In the genomic region with DNA sequence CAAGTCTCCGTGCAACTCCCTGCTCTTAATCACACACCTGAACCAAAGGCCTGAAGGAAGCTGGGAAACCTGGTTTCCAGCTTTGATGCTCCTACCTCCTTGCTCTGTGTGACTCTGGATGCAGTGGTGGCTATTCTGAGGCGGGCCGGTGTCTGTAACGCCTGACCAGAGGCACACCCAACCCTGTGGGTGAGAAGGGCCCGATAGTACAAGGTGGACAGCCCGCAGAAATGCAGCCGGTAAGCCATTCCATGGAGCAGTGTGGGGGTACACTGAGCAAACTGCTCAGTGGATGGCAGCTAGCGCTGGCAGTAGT, we compare ENCODE assay signal across 9 cellular contexts. TPM values are rescaled to one million over a fixed set of nuclear protein-coding genes. Genes with fewer than 3 reads are reported as not detected.
DNase-seq lines count a peak whose midpoint lies in the region; ATAC-seq and TF ChIP-seq lines count a peak whose summit lies in the region.
"Had no signal": no experiment of that assay in that cellular context is flagged by ENCODE, and none has a peak within 500 bp of the region (broad histone marks: within the 10 kb centered on the region; RNA-seq: fewer than 3 reads in every experiment).

No MANE protein-coding gene starts in this region.

- H3K36me3 ChIP-seq in adipocyte (ENCODE audit: control insufficient read depth, insufficient read depth, low read length, severe bottlenecking) (no peaks in the 10 kb centered on the region), right lobe of liver (no peaks in the 10 kb centered on the region)

- no peaks in the 10 kb centered on the region for H3K9me3 Mint-ChIP-seq in T-helper 2 cell treated with Interferon-gamma antibody and Interleukin-4, amounts not matched to agents 5 μg/mL and 100 μg/mL, for 36 hours

- H3K4me1 ChIP-seq in adipocyte (ENCODE audit: control insufficient read depth, insufficient read depth, low read length) (peaks cover 72% of the 10 kb centered on the region), right lobe of liver (peaks cover 0 to 61% (median 29%) of the 10 kb centered on the region in 4 donors)

- H3K27ac ChIP-seq in right lobe of liver = peak overlapping the region in 2 of 3 donors; percentile 17 to 22
- H3K27ac ChIP-seq in substantia nigra (ENCODE audit: low read depth, low read length, poor library complexity, severe bottlenecking) = peak overlapping the region; percentile 35

- WGBS in right lobe of liver (ENCODE audit: insufficient coverage, low coverage, low lambda C conversion rate, missing lambda C conversion rate) = 81% methylated on average over 7 of the region's 8 CpGs

- H3K4me3 Mint-ChIP-seq in T-helper 2 cell treated with Interferon-gamma antibody and Interleukin-4, amounts not matched to agents 5 μg/mL and 100 μg/mL, for 36 hours = peak overlapping the region; percentile 65

- peaks cover 3% of the 10 kb centered on the region for H3K27me3 Mint-ChIP-seq in T-helper 2 cell treated with Interferon-gamma antibody and Interleukin-4, amounts not matched to agents 5 μg/mL and 100 μg/mL, for 36 hours (ENCODE audit: low read depth)

- no peak for TF ChIP-seq POLR2A in right lobe of liver (IDR thresholded peaks at IDR 0.05)

- peak overlapping the region; percentile 30 for H3K9ac ChIP-seq in adipocyte (ENCODE audit: low read length)

- H3K4me1 Mint-ChIP-seq in T-helper 2 cell treated with Interferon-gamma antibody and Interleukin-4, amounts not matched to agents 5 μg/mL and 100 μg/mL, for 36 hours (ENCODE audit: low read depth) = peaks cover 18% of the 10 kb centered on the region

- H3K9me3 ChIP-seq in adipocyte (ENCODE audit: control insufficient read depth, low read length) (no peaks in the 10 kb centered on the region), right lobe of liver (no peaks in the 10 kb centered on the region)

- H3K36me3 Mint-ChIP-seq in T-helper 2 cell treated with Interferon-gamma antibody and Interleukin-4, amounts not matched to agents 5 μg/mL and 100 μg/mL, for 36 hours (ENCODE audit: low read depth) = no peaks in the 10 kb centered on the region

- DNase-seq in T-helper 2 cell treated with Interferon-gamma antibody and Interleukin-4, amounts not matched to agents 5 μg/mL and 100 μg/mL, for 36 hours (ENCODE audit: low spot score) = no peak
- DNase-seq in T-helper 2 cell (no peak), adipocyte (ENCODE audit: low read depth) (no peak), right lobe of liver (no peak), substantia nigra (lab: John Stamatoyannopoulos, UW) (no peak), GF-D8 (lab: John Stamatoyannopoulos, UW) (no peak)
- DNase-seq: KG1 had no signal

- intact Hi-C loops in right lobe of liver (cut with DNase I) = no loop called here

- TF ChIP-seq CTCF in right lobe of liver (IDR thresholded peaks at IDR 0.05) = no peak

- H3K27me3 ChIP-seq in adipocyte (replicated peaks; ENCODE audit: control insufficient read depth, insufficient read depth, low read length) = no peaks in the 10 kb centered on the region
- H3K27me3 ChIP-seq in right lobe of liver = no peaks in the 10 kb centered on the region

- ATAC-seq in right lobe of liver = no peak
- ATAC-seq in HG03196 (IDR thresholded peaks at IDR 0.05; ENCODE audit: unreplicated experiment) = no peak
- no peak for ATAC-seq in HG03439 (IDR thresholded peaks at IDR 0.05; ENCODE audit: unreplicated experiment)

- peak overlapping the region; percentile 49 for H3K4me3 ChIP-seq in adipocyte (ENCODE audit: low read length)
- H3K4me3 ChIP-seq in right lobe of liver = peak overlapping the region in 2 of 3 donors; percentile 7 to 36

- peak overlapping the region; percentile 69 for H3K27ac Mint-ChIP-seq in T-helper 2 cell treated with Interferon-gamma antibody and Interleukin-4, amounts not matched to agents 5 μg/mL and 100 μg/mL, for 36 hours

RNA-seq across cellular contexts. Expression of a gene that starts 36.1 kb away (rescaled TPM):
- 10 to 100 TPM in 3 of 6 experiments, 1 to 10 TPM in 3; 5.5 to 21.3 (median 10.9) TPM for total RNA-seq in right lobe of liver
